Comparison of ENCODE assay signal across 18 cellular contexts in genomic region chr3:195113074-195113473, GRCh38.
DNase-seq lines count a peak whose midpoint lies in the region; ATAC-seq and TF ChIP-seq lines count a peak whose summit lies in the region.
"Had no signal": no experiment of that assay in that cellular context is flagged by ENCODE, and none has a peak within 500 bp of the region (broad histone marks: within the 10 kb centered on the region; RNA-seq: fewer than 3 reads in every experiment).

No MANE protein-coding gene starts in this region.

- no peak overlapping the region for H3K4me3 ChIP-seq in fibroblast of mammary gland (ENCODE audit: control insufficient read depth, low read depth, low read length)
- H3K4me3 ChIP-seq: GM12878 had no signal

- no peaks in the 10 kb centered on the region for H3K9me3 Mint-ChIP-seq in activated naive CD8-positive, alpha-beta T cell treated with anti-CD3 and anti-CD28 coated beads, Interleukin-2, amount 10 ng/mL, durations not matched to agents 7 days and 5 days
- no peaks in the 10 kb centered on the region for H3K9me3 Mint-ChIP-seq in activated naive CD8-positive, alpha-beta T cell treated with anti-CD3 and anti-CD28 coated beads, Interleukin-2, amount 50 U/mL, for 24 hours
- H3K9me3 Mint-ChIP-seq: CD4-positive, CD25-positive, alpha-beta regulatory T cell had no signal

- no peaks in the 10 kb centered on the region for H3K36me3 Mint-ChIP-seq in activated naive CD8-positive, alpha-beta T cell treated with anti-CD3 and anti-CD28 coated beads, Interleukin-2, amount 10 ng/mL, durations not matched to agents 7 days and 5 days
- H3K36me3 Mint-ChIP-seq in activated naive CD8-positive, alpha-beta T cell treated with anti-CD3 and anti-CD28 coated beads, Interleukin-2, amount 50 U/mL, for 24 hours (ENCODE audit: low read depth), result no peaks in the 10 kb centered on the region
- H3K36me3 Mint-ChIP-seq: CD4-positive, CD25-positive, alpha-beta regulatory T cell had no signal

- H3K27ac ChIP-seq in substantia nigra (ENCODE audit: low read depth, low read length, poor library complexity, severe bottlenecking), result no peak overlapping the region

- DNase-seq in activated naive CD8-positive, alpha-beta T cell treated with anti-CD3 and anti-CD28 coated beads, Interleukin-2, amount 10 ng/mL, durations not matched to agents 7 days and 5 days, result peak; percentile 7
- DNase-seq in activated naive CD8-positive, alpha-beta T cell treated with anti-CD3 and anti-CD28 coated beads, Interleukin-2, amount 50 U/mL, for 24 hours, result no peak
- peak; percentile 66 for DNase-seq in fibroblast of mammary gland (ENCODE audit: low read depth)
- peak; percentile 41 for DNase-seq in mesenteric fat pad (ENCODE audit: low spot score)
- DNase-seq in NAMALWA (ENCODE audit: low spot score), result no peak
- no peak for DNase-seq in substantia nigra (lab: John Stamatoyannopoulos, UW)
- DNase-seq in NCI-H2081 (lab: John Stamatoyannopoulos, UW), result no peak
- DNase-seq: BE2C; CD4-positive, CD25-positive, alpha-beta regulatory T cell; COR-L47; DMS153; EL; H7; NCI-H1417; NCI-H1930; NCI-H345; SIG-M5 had no signal

- no peak for TF ChIP-seq CTCF in fibroblast of mammary gland (conservative IDR thresholded peaks at IDR 0.05; ENCODE audit: control insufficient read depth, insufficient read depth, low read depth, low read length)

- no peak overlapping the region for H3K27ac Mint-ChIP-seq in activated naive CD8-positive, alpha-beta T cell treated with anti-CD3 and anti-CD28 coated beads, Interleukin-2, amount 10 ng/mL, durations not matched to agents 7 days and 5 days
- no peak overlapping the region for H3K27ac Mint-ChIP-seq in activated naive CD8-positive, alpha-beta T cell treated with anti-CD3 and anti-CD28 coated beads, Interleukin-2, amount 50 U/mL, for 24 hours
- H3K27ac Mint-ChIP-seq: CD4-positive, CD25-positive, alpha-beta regulatory T cell had no signal

- H3K27me3 Mint-ChIP-seq in activated naive CD8-positive, alpha-beta T cell treated with anti-CD3 and anti-CD28 coated beads, Interleukin-2, amount 10 ng/mL, durations not matched to agents 7 days and 5 days, result no peaks in the 10 kb centered on the region
- H3K27me3 Mint-ChIP-seq in activated naive CD8-positive, alpha-beta T cell treated with anti-CD3 and anti-CD28 coated beads, Interleukin-2, amount 50 U/mL, for 24 hours, result no peaks in the 10 kb centered on the region
- H3K27me3 Mint-ChIP-seq: CD4-positive, CD25-positive, alpha-beta regulatory T cell had no signal

- peaks cover 5% of the 10 kb centered on the region for H3K4me1 Mint-ChIP-seq in activated naive CD8-positive, alpha-beta T cell treated with anti-CD3 and anti-CD28 coated beads, Interleukin-2, amount 10 ng/mL, durations not matched to agents 7 days and 5 days
- peaks cover 2% of the 10 kb centered on the region for H3K4me1 Mint-ChIP-seq in activated naive CD8-positive, alpha-beta T cell treated with anti-CD3 and anti-CD28 coated beads, Interleukin-2, amount 50 U/mL, for 24 hours

- POLR2A ChIA-PET in activated naive CD8-positive, alpha-beta T cell treated with anti-CD3 and anti-CD28 coated beads, Interleukin-2, amount 10 ng/mL, durations not matched to agents 7 days and 5 days (lab: Charles Lee), result interaction anchor here (0.6 kb wide), 1 partner anchor 54 kb away, joined by 3 read pairs; no protein-coding TSS in a partner anchor

- H3K4me3 Mint-ChIP-seq in activated naive CD8-positive, alpha-beta T cell treated with anti-CD3 and anti-CD28 coated beads, Interleukin-2, amount 10 ng/mL, durations not matched to agents 7 days and 5 days, result no peak overlapping the region
- no peak overlapping the region for H3K4me3 Mint-ChIP-seq in activated naive CD8-positive, alpha-beta T cell treated with anti-CD3 and anti-CD28 coated beads, Interleukin-2, amount 50 U/mL, for 24 hours
- H3K4me3 Mint-ChIP-seq: CD4-positive, CD25-positive, alpha-beta regulatory T cell had no signal

- ATAC-seq in activated naive CD8-positive, alpha-beta T cell treated with anti-CD3 and anti-CD28 coated beads, Interleukin-2, amount 10 ng/mL, durations not matched to agents 7 days and 5 days (ENCODE audit: low read depth), result no peak
- no peak for ATAC-seq in activated naive CD8-positive, alpha-beta T cell treated with anti-CD3 and anti-CD28 coated beads, Interleukin-2, amount 50 U/mL, for 24 hours
- ATAC-seq: GM12878 had no signal

Comparison
In these comparisons a context has a peak if more than half of its experiments do, and no peak if none do; other contexts are left out.
1. DNase-seq: peak in activated naive CD8-positive, alpha-beta T cell treated with anti-CD3 and anti-CD28 coated beads, Interleukin-2, amount 10 ng/mL, durations not matched to agents 7 days and 5 days (single experiment), fibroblast of mammary gland (single experiment) and mesenteric fat pad (single experiment); none in activated naive CD8-positive, alpha-beta T cell treated with anti-CD3 and anti-CD28 coated beads, Interleukin-2, amount 50 U/mL, for 24 hours (single experiment), NAMALWA (single experiment), substantia nigra (0 of 49) and NCI-H2081 (0 of 2).